24 cellular contexts compared by ENCODE assay signal in the genomic region with DNA sequence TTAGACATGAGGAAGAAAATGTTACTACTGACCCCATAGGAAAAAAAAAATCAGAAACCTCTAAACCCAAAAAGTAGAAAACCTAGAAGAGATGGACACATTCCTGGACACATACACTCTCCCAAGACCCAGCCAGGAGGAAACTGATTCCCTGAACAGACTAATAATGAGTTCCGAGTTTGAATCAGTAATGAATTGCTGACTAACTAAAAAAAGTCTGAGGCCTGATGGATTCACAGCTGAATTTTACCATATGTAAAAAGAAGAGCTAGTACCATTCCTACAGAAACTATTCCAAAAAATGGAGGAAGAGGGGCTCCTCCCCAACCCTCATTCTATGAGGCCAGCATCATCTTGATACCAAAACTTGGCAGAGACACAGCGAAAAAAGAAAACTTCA.
"Had no signal": no experiment of that assay in that cellular context is flagged by ENCODE, and none has a peak within 500 bp of the region (broad histone marks: within the 10 kb centered on the region; RNA-seq: fewer than 3 reads in every experiment).

No MANE protein-coding gene starts in this region.

- H3K4me3 ChIP-seq: colonic mucosa, esophagus muscularis mucosa, gastroesophageal sphincter, heart left ventricle, hepatocyte, left ventricle myocardium inferior, lower lobe of right lung, mucosa of descending colon had no signal

- H3K4me2 ChIP-seq: hepatocyte had no signal

- H3K36me3 ChIP-seq: colonic mucosa had no signal

- H3K9me3 Mint-ChIP-seq: effector memory CD8-positive, alpha-beta T cell had no signal

- H3K27me3 ChIP-seq: colonic mucosa, esophagus muscularis mucosa, foreskin keratinocyte, gastroesophageal sphincter, heart left ventricle, hepatocyte had no signal

- H3K79me2 ChIP-seq: hepatocyte had no signal

- H3K4me1 Mint-ChIP-seq: immature natural killer cell, mesothelial cell of epicardium had no signal

- H3K4me3 Mint-ChIP-seq: dendritic cell treated with granulocyte-macrophage colony-stimulating factor and Interleukin-4, amounts not matched to agents 40 ng/mL and 50 ng/mL, for 4 days; effector memory CD8-positive, alpha-beta T cell; immature natural killer cell; mesothelial cell of epicardium had no signal

- H3K9me3 ChIP-seq: colonic mucosa, esophagus muscularis mucosa had no signal

- H3K27ac Mint-ChIP-seq: dendritic cell treated with granulocyte-macrophage colony-stimulating factor and Interleukin-4, amounts not matched to agents 40 ng/mL and 50 ng/mL, for 4 days; effector memory CD8-positive, alpha-beta T cell; immature natural killer cell; mesothelial cell of epicardium had no signal

- H2AFZ ChIP-seq: hepatocyte had no signal

- H3K4me1 ChIP-seq: colonic mucosa, foreskin keratinocyte, gastroesophageal sphincter, lower lobe of right lung had no signal

- DNase-seq: colonic mucosa; cortex of kidney; effector CD8-positive, alpha-beta T cell; effector memory CD8-positive, alpha-beta T cell; foreskin keratinocyte; heart left ventricle; hypothalamus; immature natural killer cell; islet precursor cell; kidney; kidney glomerular epithelial cell; left colon; left ventricle myocardium inferior; lower lobe of right lung; mesenchymal stem cell; mucosa of descending colon had no signal

- FAIRE-seq: endothelial cell of umbilical vein, frontal cortex, kidney had no signal

- H3K27ac ChIP-seq: colonic mucosa, esophagus muscularis mucosa, foreskin keratinocyte, gastroesophageal sphincter, heart left ventricle, hepatocyte, left ventricle myocardium inferior, lower lobe of right lung had no signal

- ATAC-seq: effector memory CD8-positive, alpha-beta T cell; foreskin keratinocyte; gastroesophageal sphincter; heart left ventricle; left colon; left lobe of liver; lower lobe of right lung; mucosa of descending colon had no signal
